In genomic region chr11:58958500-58958899, GRCh38 we compare ENCODE assay signal across 8 cellular contexts. TPM values are rescaled to one million over a fixed set of nuclear protein-coding genes. Genes with fewer than 3 reads are reported as not detected.
DNase-seq lines count a peak whose midpoint lies in the region; ATAC-seq, FAIRE-seq and TF ChIP-seq lines count a peak whose summit lies in the region.

No MANE protein-coding gene starts in this region.

- no peak overlapping the region for H2BK12ac ChIP-seq in H1 (ENCODE audit: low read depth, low read length)

- CTCF ChIA-PET in H1 (lab: Charles Lee; ENCODE audit: partially characterized antibody), result interaction anchor here (0.5 to 3.5 kb wide), 17 partner anchors 13 to 284 kb away, joined by 3 to 24 read pairs (median 3); no protein-coding TSS in a partner anchor

- no peaks in the 10 kb centered on the region for H4K20me1 ChIP-seq in H1 (replicated peaks in 1 of 2; ENCODE audit: control insufficient read depth in 1 of 2, insufficient read depth in 2 of 2, low read length in 2 of 2)

- H3K23me2 ChIP-seq in H1 (ENCODE audit: low read depth, low read length), result no peaks in the 10 kb centered on the region; the same call in 1 of the 2 replicates

- H3K27ac ChIP-seq in Peyer's patch (no peak overlapping the region), H1 (ENCODE audit: low read depth, low read length) (no peak overlapping the region), small intestine (ENCODE audit: low read depth in 1 of 2, low read length in 1 of 2) (no peak overlapping the region), caudate nucleus (ENCODE audit: low read depth, low read length) (no peak overlapping the region)

- H3K79me1 ChIP-seq in H1 (ENCODE audit: low read depth, low read length), result no peaks in the 10 kb centered on the region

- H3K14ac ChIP-seq in H1 (ENCODE audit: insufficient read length), result no peak overlapping the region

- no peak overlapping the region for H4K8ac ChIP-seq in H1 (ENCODE audit: extremely low read depth, insufficient read depth, low read length)

- DNase-seq in GM06990 (ENCODE audit: extremely low read depth, insufficient read length) (no peak), H7 (peak; percentile 47), Peyer's patch (peak in 2 of 3 donors; percentile 72 to 82), H1 (ENCODE audit: low read depth in 1 of 2, low spot score in 2 of 2) (peak; percentile 1 to 72), small intestine (peak; percentile 50), dedifferentiated amniotic fluid mesenchymal stem cell (ENCODE audit: extremely low spot score) (no peak), caudate nucleus (lab: John Stamatoyannopoulos, UW) (no peak)

- no peaks in the 10 kb centered on the region for H3K4me1 ChIP-seq in Peyer's patch
- H3K4me1 ChIP-seq in H1 (replicated peaks in 1 of 4; ENCODE audit: control insufficient read depth in 3 of 4, insufficient read depth in 4 of 4, low read length in 3 of 4), result peaks cover 0 to 4% (median 0%) of the 10 kb centered on the region in 4 experiments; a peak in 1 of 7 replicates
- no peaks in the 10 kb centered on the region for H3K4me1 ChIP-seq in small intestine (ENCODE audit: control insufficient read depth in 2 of 2, insufficient read depth in 1 of 2, low read depth in 1 of 2, low read length in 1 of 2)

- H4K91ac ChIP-seq in H1 (replicated peaks; ENCODE audit: insufficient read length, low read length), result no peak overlapping the region

- H3K23ac ChIP-seq in H1 (ENCODE audit: insufficient read length), result no peak overlapping the region

- no peak overlapping the region for H2BK15ac ChIP-seq in H1 (ENCODE audit: low read length)

- H3K79me2 ChIP-seq in H1 (ENCODE audit: control insufficient read depth in 1 of 2, insufficient read depth in 2 of 2, low read length in 2 of 2), result no peaks in the 10 kb centered on the region

- no peak overlapping the region for H3K56ac ChIP-seq in H1 (replicated peaks; ENCODE audit: insufficient read length, low read depth, low read length)

- H3K27me3 ChIP-seq in GM06990 (replicated peaks; ENCODE audit: control insufficient read depth, insufficient read depth, low read length) (peaks cover 1% of the 10 kb centered on the region; the same call in 1 of the 2 replicates), H7 (ENCODE audit: control insufficient read depth, insufficient read depth, low read length) (no peaks in the 10 kb centered on the region), Peyer's patch (no peaks in the 10 kb centered on the region), H1 (replicated peaks in 1 of 4; ENCODE audit: control insufficient read depth in 3 of 4, extremely low read depth in 1 of 4, insufficient read depth in 3 of 4, low read length in 3 of 4) (peaks cover 0 to 3% (median 0%) of the 10 kb centered on the region in 4 experiments; a peak in 1 of 7 replicates), small intestine (ENCODE audit: control insufficient read depth in 2 of 2, insufficient read depth in 2 of 2, low read length in 2 of 2) (no peaks in the 10 kb centered on the region)

- TF ChIP-seq CTCF in GM06990 (IDR thresholded peaks at IDR 0.05; ENCODE audit: insufficient read depth, low read length, poor library complexity, severe bottlenecking) (peak; percentile 74), Peyer's patch (IDR thresholded peaks at IDR 0.05) (peak in 5 of 6 experiments; percentile 13 to 61 (median 44)), H1 (IDR thresholded peaks at IDR 0.05; ENCODE audit: control extremely low read depth in 1 of 3, insufficient read depth in 1 of 3, low read depth in 1 of 3, low read length in 3 of 3) (peak in 2 of 3 experiments; percentile 27 to 47; a peak in 2 of 4 replicates)

- FAIRE-seq in H1 (lab: Jason Lieb, UNC), result peak; percentile 7
- FAIRE-seq in small intestine (lab: Jason Lieb, UNC), result no peak

- no peak overlapping the region for H2BK120ac ChIP-seq in H1 (replicated peaks; ENCODE audit: low read depth, low read length)

- no peaks in the 10 kb centered on the region for H3K36me3 ChIP-seq in GM06990 (ENCODE audit: control insufficient read depth, insufficient read depth, low read length)
- no peaks in the 10 kb centered on the region for H3K36me3 ChIP-seq in H7 (replicated peaks; ENCODE audit: control insufficient read depth, insufficient read depth, low read length)
- no peaks in the 10 kb centered on the region for H3K36me3 ChIP-seq in Peyer's patch
- no peaks in the 10 kb centered on the region; a peak in 1 of 8 replicates for H3K36me3 ChIP-seq in H1 (ENCODE audit: control insufficient read depth in 2 of 4, insufficient read depth in 4 of 4, low read length in 3 of 4)
- no peaks in the 10 kb centered on the region for H3K36me3 ChIP-seq in small intestine (ENCODE audit: control insufficient read depth in 2 of 2, insufficient read depth in 2 of 2, low read length in 2 of 2)

- H3K4ac ChIP-seq in H1 (replicated peaks; ENCODE audit: insufficient read length, low read depth, low read length), result no peak overlapping the region

- H3K9ac ChIP-seq in H1 (replicated peaks in 1 of 4; ENCODE audit: extremely low read depth in 1 of 4, low read depth in 3 of 4, low read length in 3 of 4), result no peak overlapping the region

- no peak overlapping the region for H3K4me3 ChIP-seq in GM06990 (replicated peaks; ENCODE audit: low read depth, low read length)
- H3K4me3 ChIP-seq in H7 (ENCODE audit: insufficient read depth, low read depth, low read length), result no peak overlapping the region
- no peak overlapping the region for H3K4me3 ChIP-seq in Peyer's patch
- no peak overlapping the region for H3K4me3 ChIP-seq in H1 (ENCODE audit: extremely low read depth in 1 of 4, insufficient read depth in 2 of 4, low read depth in 3 of 4, low read length in 4 of 4)
- no peak overlapping the region for H3K4me3 ChIP-seq in small intestine (ENCODE audit: low read depth in 1 of 2, low read length in 2 of 2)

- 81% methylated on average over 2 of the region's 2 CpGs; no CpG with 5 or more reads in 1 of the 2 experiments for WGBS in H1 (ENCODE audit: extremely low coverage in 1 of 2, insufficient coverage in 1 of 2, insufficient read length in 1 of 2, insufficient replicate concordance in 2 of 2, low coverage in 1 of 2, low lambda C conversion rate in 2 of 2, missing lambda C conversion rate in 1 of 2), 2 experiments
- WGBS in small intestine, 3 donors, result 51 to 57% (median 54%) methylated on average over 2 of the region's 2 CpGs

- no peak overlapping the region for H2AFZ ChIP-seq in H1 (ENCODE audit: low read length)

- no peak overlapping the region for H3K4me2 ChIP-seq in H1 (ENCODE audit: insufficient read depth in 1 of 2, low read depth in 2 of 2, low read length in 2 of 2)

- no peak overlapping the region for H2AK5ac ChIP-seq in H1 (ENCODE audit: low read depth, low read length)

- H2BK20ac ChIP-seq in H1 (ENCODE audit: low read length), result no peak overlapping the region

- no peak overlapping the region for H4K5ac ChIP-seq in H1 (ENCODE audit: insufficient read length, low read depth, low read length)

- no peak for TF ChIP-seq EP300 in H1 (IDR thresholded peaks at IDR 0.05; ENCODE audit: borderline replicate concordance in 1 of 2, low read depth in 2 of 2, low read length in 2 of 2)

- POLR2A ChIA-PET in H1 (lab: Charles Lee; ENCODE audit: partially characterized antibody), result no interaction called here

- TF ChIP-seq RAD21 in H1 (IDR thresholded peaks at IDR 0.05 in 1 of 2, conservative IDR thresholded peaks at IDR 0.05 in 1 of 2; ENCODE audit: low read depth in 2 of 2, low read length in 2 of 2), result no peak; a peak in 1 of 4 replicates

- H3K18ac ChIP-seq in H1 (ENCODE audit: extremely low read depth, low read length), result no peak overlapping the region

- TF ChIP-seq POLR2A in Peyer's patch (IDR thresholded peaks at IDR 0.05), result no peak
- TF ChIP-seq POLR2A in H1 (IDR thresholded peaks at IDR 0.05; ENCODE audit: control extremely low read depth in 1 of 2, low read depth in 2 of 2, low read length in 2 of 2), result no peak

- H2BK5ac ChIP-seq in H1 (ENCODE audit: low read depth, low read length), result no peak overlapping the region

- H3K9me3 ChIP-seq in Peyer's patch (no peaks in the 10 kb centered on the region), H1 (ENCODE audit: insufficient read depth in 2 of 2, low read depth in 1 of 2, low read length in 1 of 2) (no peaks in the 10 kb centered on the region), small intestine (ENCODE audit: control insufficient read depth, low read depth) (no peaks in the 10 kb centered on the region)

- ATAC-seq in HG02938 (IDR thresholded peaks at IDR 0.05; ENCODE audit: unreplicated experiment), result no peak

TF ChIP-seq in H1, 55 proteins besides CTCF, POLR2A, EP300 and RAD21:
- TF ChIP-seq CEBPB (IDR thresholded peaks at IDR 0.05; ENCODE audit: low read depth, low read length), result no peak
- no peak for TF ChIP-seq CBX8 (IDR thresholded peaks at IDR 0.05; ENCODE audit: borderline replicate concordance, low read depth, low read length)

RNA-seq across cellular contexts. Expression of gene GLYATL1, which starts 19.2 kb away (rescaled TPM):
- 3.8 and 9.7 TPM in 2 replicates for total RNA-seq in H7 (2014; rRNA removed; shearing (Covaris generic))
- 1 to 10 TPM in 2 of 4 donors, not detected in 2; 2.4 to 3.6 TPM for total RNA-seq in Peyer's patch
- total RNA-seq in H1 (2021; fragmentation: NEBNext Ultra II Directional; extraction: Animal tissue kit (Norgen Biotek cat#: 25700)), result 10.7 and 11.5 TPM in 2 replicates
- polyA plus RNA-seq in H1 (2011; rRNA removed) (5.2 and 8.6 TPM in 2 replicates), small intestine (under 1 TPM in 2 of 3 donors, not detected in 1; 0.67 to 0.76 TPM)
- polyA plus RNA-seq in H1 (2011; cell fraction: cytosol; rRNA removed), result 12.8 TPM
- polyA plus RNA-seq in H1 (2011; cell fraction: nucleus; rRNA removed), result 5.0 TPM
- 10.5 to 17.3 TPM (median 11.4 TPM) in 4 replicates for polyA plus RNA-seq in H1 (2012, experiment 1 of 2)
- 2.5 TPM for polyA plus RNA-seq in H1 (2012, experiment 2 of 2)
- polyA plus RNA-seq in H1 (2013, experiment 1 of 2), result 7.4 TPM
- 8.1 TPM for polyA plus RNA-seq in H1 (2013, experiment 2 of 2)
- 16.0 and 17.7 TPM in 2 replicates for polyA minus RNA-seq in H1 (2011; rRNA and poly(A)+ RNA removed)
- 6.9 TPM for polyA minus RNA-seq in H1 (2011; cell fraction: cytosol; rRNA and poly(A)+ RNA removed)
- 13.4 TPM for polyA minus RNA-seq in H1 (2011; cell fraction: nucleus; rRNA and poly(A)+ RNA removed)

Comparison
In these comparisons a context has a peak if more than half of its experiments do, and no peak if none do; other contexts are left out.
1. DNase-seq: peak in H7 (single experiment), Peyer's patch (2 of 3), H1 (2 of 2) and small intestine (single experiment); none in GM06990 (single experiment), dedifferentiated amniotic fluid mesenchymal stem cell (single experiment) and caudate nucleus (0 of 61).
2. Peak in every context shown above with its lines, with median percentiles within 50 percentile points of each other: CTCF ChIP-seq.